Comparison of ENCODE assay signal across 10 cellular contexts in the genomic region with DNA sequence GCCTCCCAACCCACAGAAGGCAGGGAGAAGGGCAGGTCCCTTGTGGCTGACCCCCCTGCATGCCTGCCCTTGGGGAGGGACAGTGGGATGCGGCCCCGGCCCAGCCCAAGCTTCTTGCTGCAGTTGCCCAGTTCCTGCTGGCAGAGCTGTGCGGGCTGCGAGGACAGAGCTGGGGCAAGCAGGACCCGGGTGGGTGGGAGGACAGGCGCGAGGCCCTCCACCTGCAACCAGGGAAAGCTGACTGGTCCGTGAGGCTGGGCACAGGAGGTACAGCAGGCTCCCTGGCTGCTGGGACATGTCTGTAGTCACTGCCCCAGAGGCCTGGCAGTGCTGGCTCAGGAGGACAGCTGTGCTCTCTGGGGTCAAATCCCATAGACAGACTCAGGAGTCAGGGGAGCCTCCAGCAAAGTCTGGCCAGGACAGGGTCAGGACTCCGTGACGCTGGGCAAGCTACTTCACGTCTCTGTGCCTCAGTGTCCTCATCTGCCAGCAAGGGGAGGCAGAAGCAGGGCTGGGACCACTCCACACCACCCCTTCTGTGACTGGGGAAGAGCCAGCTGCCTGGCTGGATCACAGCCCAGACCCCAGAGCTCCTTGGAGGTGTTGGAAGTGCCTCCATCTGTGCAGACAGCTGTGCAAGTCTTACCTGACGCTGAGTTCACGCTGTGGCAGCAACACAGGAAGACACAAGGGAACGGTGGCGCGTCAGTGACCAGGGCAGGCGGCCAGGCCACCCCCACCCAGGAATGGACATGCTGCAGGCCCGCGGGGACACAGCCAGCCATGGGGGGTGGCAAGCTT. TPM values are rescaled to one million over a fixed set of nuclear protein-coding genes. Genes with fewer than 3 reads are reported as not detected.
DNase-seq lines count a peak whose midpoint lies in the region; ATAC-seq and TF ChIP-seq lines count a peak whose summit lies in the region.
"Had no signal": no experiment of that assay in that cellular context is flagged by ENCODE, and none has a peak within 500 bp of the region (broad histone marks: within the 10 kb centered on the region; RNA-seq: fewer than 3 reads in every experiment).

No MANE protein-coding gene starts in this region.

- H3K36me3 ChIP-seq in stomach (peaks cover 44 to 78% (median 74%) of the 10 kb centered on the region in 4 donors), PC-9 (ENCODE audit: low read depth) (peaks cover 17% of the 10 kb centered on the region)

- peaks cover 25% of the 10 kb centered on the region for H3K79me2 ChIP-seq in PC-9 (ENCODE audit: low read depth)

- peaks cover 21% of the 10 kb centered on the region for H3K4me1 Mint-ChIP-seq in T-helper 1 cell treated with Interleukin-12 subunit alpha and Interleukin-12 subunit beta and Interleukin-4 antibody, amounts not matched to agents 30 μg/mL and 1 μg/mL, for 36 hours (ENCODE audit: low read depth)
- H3K4me1 Mint-ChIP-seq in CD4-positive, alpha-beta T cell (ENCODE audit: low read depth), result peaks cover 44% of the 10 kb centered on the region

- WGBS in stomach, 5 donors, result 77 to 90% (median 86%) methylated on average over 2 to 19 of the region's 19 CpGs

- H3K9me2 ChIP-seq in PC-9 (ENCODE audit: insufficient read depth), result no peaks in the 10 kb centered on the region

- no peak overlapping the region for H3K4me3 Mint-ChIP-seq in T-helper 1 cell treated with Interleukin-12 subunit alpha and Interleukin-12 subunit beta and Interleukin-4 antibody, amounts not matched to agents 30 μg/mL and 1 μg/mL, for 36 hours
- no peak overlapping the region for H3K4me3 Mint-ChIP-seq in CD4-positive, alpha-beta T cell

- H4K20me1 ChIP-seq in PC-9 (ENCODE audit: insufficient read depth), result peaks cover 73% of the 10 kb centered on the region

- CTCF ChIA-PET in RWPE1 (lab: Yijun Ruan, JAX), result interaction anchor here (1.0 to 1.1 kb wide), 2 partner anchors 9 to 30 kb away, joined by 4 read pairs; no protein-coding TSS in a partner anchor
- CTCF ChIA-PET in CD4-positive, alpha-beta T cell (lab: Charles Lee), result interaction anchor here (0.5 to 1.6 kb wide), 2 partner anchors 31 to 51 kb away, joined by 3 to 5 read pairs; no protein-coding TSS in a partner anchor
- CTCF ChIA-PET in PC-9 (lab: Charles Lee), result no interaction called here

- H3K27me3 Mint-ChIP-seq in T-helper 1 cell treated with Interleukin-12 subunit alpha and Interleukin-12 subunit beta and Interleukin-4 antibody, amounts not matched to agents 30 μg/mL and 1 μg/mL, for 36 hours (ENCODE audit: low read depth), result no peaks in the 10 kb centered on the region
- no peaks in the 10 kb centered on the region for H3K27me3 Mint-ChIP-seq in CD4-positive, alpha-beta T cell

- H3F3A ChIP-seq in PC-9 (ENCODE audit: insufficient read depth, low read depth), result peaks cover 38% of the 10 kb centered on the region

- H3K9me3 ChIP-seq in stomach (no peaks in the 10 kb centered on the region), PC-9 (ENCODE audit: insufficient read depth, low read depth) (no peaks in the 10 kb centered on the region)
- H3K9me3 ChIP-seq in CD4-positive, alpha-beta T cell (ENCODE audit: control insufficient read depth, low read length), result no peaks in the 10 kb centered on the region
- H3K9me3 ChIP-seq: A549, adrenal gland had no signal

- peaks cover 18 to 53% (median 44%) of the 10 kb centered on the region in 4 donors for H3K4me1 ChIP-seq in stomach
- no peaks in the 10 kb centered on the region for H3K4me1 ChIP-seq in PC-9 (replicated peaks; ENCODE audit: insufficient read depth)

- H3K27me3 ChIP-seq in layer of hippocampus (ENCODE audit: control insufficient read depth, insufficient read depth, low read length) (no peaks in the 10 kb centered on the region), stomach (no peaks in the 10 kb centered on the region), PC-9 (ENCODE audit: insufficient read depth, low read depth) (no peaks in the 10 kb centered on the region)
- H3K27me3 ChIP-seq in CD4-positive, alpha-beta T cell (ENCODE audit: control insufficient read depth, insufficient read depth, low read length), result no peaks in the 10 kb centered on the region
- H3K27me3 ChIP-seq: adrenal gland had no signal

- TF ChIP-seq EP300 in stomach (IDR thresholded peaks at IDR 0.05), result no peak

- no peak for ATAC-seq in CD4-positive, alpha-beta T cell (ENCODE audit: poor library complexity)

- no TSS peak for BruUV-seq in PC-9 (replicated peaks; lab: Mats Ljungman, UMichigan)

- H3K4me3 ChIP-seq in stomach (no peak overlapping the region), PC-9 (no peak overlapping the region)
- H3K4me3 ChIP-seq: A549, adrenal gland had no signal

- H3K27ac ChIP-seq in RWPE1 (peak overlapping the region; percentile 99), layer of hippocampus (ENCODE audit: low read depth, low read length) (peak overlapping the region; percentile 38), stomach (peak overlapping the region; percentile 33 to 80 (median 67)), PC-9 (no peak overlapping the region)
- no peak overlapping the region for H3K27ac ChIP-seq in CD4-positive, alpha-beta T cell (ENCODE audit: low read depth, low read length)

- TF ChIP-seq CTCF in RWPE1 (conservative IDR thresholded peaks at IDR 0.05; ENCODE audit: low read depth), result no peak
- no peak for TF ChIP-seq CTCF in stomach (IDR thresholded peaks at IDR 0.05)
- no peak for TF ChIP-seq CTCF in CD4-positive, alpha-beta T cell (IDR thresholded peaks at IDR 0.05)
- no peak for TF ChIP-seq CTCF in PC-9 (conservative IDR thresholded peaks at IDR 0.05)

- DNase-seq in T-helper 1 cell (no peak), RWPE1 (ENCODE audit: low spot score) (no peak), stomach (no peak), KG1 (lab: John Stamatoyannopoulos, UW) (no peak), PC-9 (no peak)
- DNase-seq in CD4-positive, alpha-beta T cell, result no peak

- TF ChIP-seq POLR2A in stomach (IDR thresholded peaks at IDR 0.05), result no peak

- peaks cover 6% of the 10 kb centered on the region for H3K36me3 Mint-ChIP-seq in T-helper 1 cell treated with Interleukin-12 subunit alpha and Interleukin-12 subunit beta and Interleukin-4 antibody, amounts not matched to agents 30 μg/mL and 1 μg/mL, for 36 hours (ENCODE audit: low read depth)
- peaks cover 43% of the 10 kb centered on the region for H3K36me3 Mint-ChIP-seq in CD4-positive, alpha-beta T cell (ENCODE audit: low read depth)

- POLR2A ChIA-PET in RWPE1 (lab: Yijun Ruan, JAX; ENCODE audit: low non-redundant PET), result no interaction called here
- POLR2A ChIA-PET in CD4-positive, alpha-beta T cell (lab: Charles Lee), result interaction anchor here (0.9 to 1.0 kb wide), 2 partner anchors 11 to 41 kb away, joined by 3 read pairs; no protein-coding TSS in a partner anchor
- POLR2A ChIA-PET in PC-9 (lab: Charles Lee; ENCODE audit: unreplicated experiment), result interaction anchor here (0.6 kb wide), 1 partner anchor 210 kb away, joined by 8 read pairs; no protein-coding TSS in a partner anchor

- peak overlapping the region; percentile 36 for H3K27ac Mint-ChIP-seq in T-helper 1 cell treated with Interleukin-12 subunit alpha and Interleukin-12 subunit beta and Interleukin-4 antibody, amounts not matched to agents 30 μg/mL and 1 μg/mL, for 36 hours
- H3K27ac Mint-ChIP-seq in CD4-positive, alpha-beta T cell, result no peak overlapping the region

- H3K4me2 ChIP-seq in PC-9, result no peak overlapping the region
- H3K4me2 ChIP-seq: A549 had no signal

- peaks cover 2% of the 10 kb centered on the region for H3K9me3 Mint-ChIP-seq in T-helper 1 cell treated with Interleukin-12 subunit alpha and Interleukin-12 subunit beta and Interleukin-4 antibody, amounts not matched to agents 30 μg/mL and 1 μg/mL, for 36 hours
- H3K9me3 Mint-ChIP-seq in CD4-positive, alpha-beta T cell, result no peaks in the 10 kb centered on the region

- no peak overlapping the region for H2AFZ ChIP-seq in PC-9

- intact Hi-C loops in stomach (cut with DNase I; ENCODE audit: low total_unique reads) (no loop called here), PC-9 (cut with micrococcal nuclease; ENCODE audit: unreplicated experiment) (no loop called here)
- intact Hi-C loops in CD4-positive, alpha-beta T cell (cut with DNase I, micrococcal nuclease), result no loop called here

RNA-seq across cellular contexts. Expression of a gene that starts 13.0 kb away (rescaled TPM):
- total RNA-seq in stomach (100 to 1,000 TPM in 1 of 5 donors, 10 to 100 TPM in 4; 20.9 to 107 (median 36.8) TPM), PC-9 (2021) (51.7 and 55.1 TPM in 2 replicates)
- 10 to 100 TPM; 17.7 to 60.5 (median 24.0) TPM for polyA plus RNA-seq in stomach
- total RNA-seq in CD4-positive, alpha-beta T cell, result 10 to 100 TPM; 41.3 to 46.1 TPM

RNA-seq across cellular contexts. Expression of a gene that starts 26.5 kb away (rescaled TPM):
- total RNA-seq in stomach (10 to 100 TPM in 2 of 5 donors, 1 to 10 TPM in 3; 6.1 to 12.1 (median 9.2) TPM), PC-9 (2021) (24.3 and 28.1 TPM in 2 replicates)
- 1 to 10 TPM; 3.5 to 7.6 (median 6.3) TPM for polyA plus RNA-seq in stomach
- 10 to 100 TPM; 22.0 to 23.3 TPM for total RNA-seq in CD4-positive, alpha-beta T cell

RNA-seq across cellular contexts. Expression of a gene that starts 36.2 kb away (rescaled TPM):
- total RNA-seq in stomach (10 to 100 TPM in 2 of 5 donors, 1 to 10 TPM in 3; 2.9 to 68.1 (median 9.4) TPM), PC-9 (2021) (14.4 and 18.7 TPM in 2 replicates)
- polyA plus RNA-seq in stomach, result 1 to 10 TPM; 4.9 to 6.6 (median 6.3) TPM
- 10 to 100 TPM; 12.0 to 12.1 TPM for total RNA-seq in CD4-positive, alpha-beta T cell
- polyA plus RNA-seq: A549 had no signal

RNA-seq across cellular contexts. Expression of a gene that starts 37.7 kb away (rescaled TPM):
- total RNA-seq in stomach, result 10 to 100 TPM; 30.4 to 67.4 (median 39.7) TPM
- 10 to 100 TPM; 27.0 to 44.2 (median 39.6) TPM for polyA plus RNA-seq in stomach
- total RNA-seq in CD4-positive, alpha-beta T cell, result 10 to 100 TPM; 50.6 to 51.3 TPM
- 103 and 111 TPM in 2 replicates for total RNA-seq in PC-9 (2021)

RNA-seq across cellular contexts. Expression of a gene that starts 48.3 kb away (rescaled TPM):
- 10 to 100 TPM; 23.7 to 60.1 (median 52.7) TPM for total RNA-seq in stomach
- 10 to 100 TPM; 23.1 to 26.4 (median 25.6) TPM for polyA plus RNA-seq in stomach
- 10 to 100 TPM; 21.4 to 22.5 TPM for total RNA-seq in CD4-positive, alpha-beta T cell
- 47.0 and 48.1 TPM in 2 replicates for total RNA-seq in PC-9 (2021)

Comparison
In these comparisons a context has a peak if more than half of its experiments do, and no peak if none do; other contexts are left out.
1. H3K27ac ChIP-seq: peak in RWPE1 (single experiment), layer of hippocampus (single experiment) and stomach (5 of 5); none in CD4-positive, alpha-beta T cell (single experiment) and PC-9 (single experiment).